21 cellular contexts compared by ENCODE assay signal in genomic region chr4:185835336-185835735, GRCh38. TPM values are rescaled to one million over a fixed set of nuclear protein-coding genes. Genes with fewer than 3 reads are reported as not detected.
"Had no signal": no experiment of that assay in that cellular context is flagged by ENCODE, and none has a peak within 500 bp of the region (broad histone marks: within the 10 kb centered on the region; RNA-seq: fewer than 3 reads in every experiment).

No MANE protein-coding gene starts in this region.

- H3K4me3 ChIP-seq: adrenal gland, gastroesophageal sphincter, left lung, mucosa of descending colon, smooth muscle cell, stomach, thyroid gland had no signal

- H3K9me3 ChIP-seq: adrenal gland, gastroesophageal sphincter, left lung, mucosa of descending colon, stomach, thyroid gland had no signal

- ATAC-seq: activated CD4-positive, CD25-positive, alpha-beta regulatory T cell treated with anti-CD3 and anti-CD28 coated beads, Interleukin-2, amount 50 U/mL, for 24 hours; gastroesophageal sphincter; left lung; mucosa of descending colon; natural killer cell treated with Interleukin-12 subunit alpha and Interleukin-12 subunit beta and Interleukin-15 and Interleukin-18, amount 100 ng/mL, for 72 hours; stimulated activated naive B cell treated with anti-CD40 and anti-IgM and Interleukin-4, amounts not matched to agents 10 μg/mL and 1 μg/mL and 100 μg/mL, for 72 hours had no signal

- H3K27me3 ChIP-seq: adrenal gland, gastroesophageal sphincter, left lung, stomach, thyroid gland had no signal

- DNase-seq: activated CD4-positive, alpha-beta T cell treated with anti-CD3 and anti-CD28 coated beads for 48 hours; activated CD4-positive, alpha-beta T cell treated with anti-CD3 and anti-CD28 coated beads, Interleukin-2, amount 50 U/mL, for 48 hours; activated CD8-positive, alpha-beta memory T cell treated with anti-CD3 and anti-CD28 coated beads for 24 hours; activated effector memory CD4-positive, alpha-beta T cell treated with Interleukin-2 at 50 U/mL for 16 hours; activated naive CD4-positive, alpha-beta T cell treated with Interleukin-2 at 50 U/mL for 16 hours; adrenal gland; aorta; caudate nucleus; hypothalamus; kidney glomerular epithelial cell; left lung; mucosa of descending colon; stimulated activated CD4-positive, alpha-beta T cell treated with anti-CD3 and anti-CD28 coated beads, Interleukin-1b, Interleukin-23, amount 100 ng/mL, for 48 hours; stimulated activated naive B cell treated with anti-CD40 and anti-IgM and Interleukin-4, amounts not matched to agents 10 μg/mL and 1 μg/mL and 100 μg/mL, for 72 hours; stomach; T-helper 1 cell; thyroid gland had no signal

- H3K36me3 ChIP-seq: adrenal gland, gastroesophageal sphincter, left lung, stomach, thyroid gland had no signal

- H3K27ac ChIP-seq: left lung, thyroid gland had no signal

RNA-seq across cellular contexts. Expression of gene SORBS2, which starts 23.3 kb away (rescaled TPM):
- total RNA-seq: natural killer cell treated with Interleukin-12 subunit alpha and Interleukin-12 subunit beta and Interleukin-15 and Interleukin-18, amount 100 ng/mL, for 72 hours had no signal
